Comparison of ENCODE assay signal across 8 cellular contexts in the genomic region with DNA sequence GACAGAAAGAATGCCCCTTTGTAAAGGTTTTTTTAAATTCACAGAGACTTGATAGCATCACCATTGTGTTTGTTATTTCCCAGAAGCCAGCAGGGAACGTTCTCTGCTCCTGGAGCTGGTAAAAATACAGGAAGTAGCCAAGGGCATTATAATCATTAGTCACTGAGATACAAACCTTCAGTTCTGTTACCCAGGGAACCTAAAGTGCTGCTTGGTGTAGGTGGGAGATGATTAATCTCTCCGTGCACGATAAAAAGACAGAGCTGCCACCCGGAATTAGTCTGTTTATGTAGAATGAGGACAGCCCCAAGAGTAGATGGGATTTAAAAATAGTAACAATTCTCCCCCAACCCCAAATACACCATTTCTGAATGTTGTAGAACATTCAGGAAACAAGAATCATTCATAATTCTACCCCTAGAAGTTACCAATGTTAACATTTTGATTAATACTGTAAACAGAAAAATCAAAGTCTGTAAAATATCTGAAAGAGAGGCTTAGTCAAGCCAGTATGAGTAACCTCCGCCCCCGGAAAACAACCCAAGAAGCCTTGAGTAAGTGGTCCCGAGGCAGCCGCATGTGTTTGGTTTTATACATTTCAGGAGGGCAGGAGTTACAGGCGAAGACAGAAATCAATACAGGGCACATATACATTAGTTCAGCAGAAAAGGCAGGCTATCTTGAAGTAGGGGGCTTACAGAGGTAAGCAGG. TPM values are rescaled to one million over a fixed set of nuclear protein-coding genes. Genes with fewer than 3 reads are reported as not detected.
A peak's percentile ranks its signal among the peaks of the same experiment; 100 is the strongest.
DNase-seq lines count a peak whose midpoint lies in the region; ATAC-seq, FAIRE-seq and TF ChIP-seq lines count a peak whose summit lies in the region.

No MANE protein-coding gene starts in this region.

- peaks cover 0 to under 1% (median 0%) of the 10 kb centered on the region in 7 donors for H3K9me3 Mint-ChIP-seq in naive B cell

- peak overlapping the region; percentile 11 to 77 (median 62) for H3K4me3 Mint-ChIP-seq in naive B cell

- H3K4me1 ChIP-seq in heart left ventricle (peaks cover 0 to 22% (median 8%) of the 10 kb centered on the region in 12 donors), stomach smooth muscle (ENCODE audit: control insufficient read depth, insufficient read depth, low read length) (peaks cover 24% of the 10 kb centered on the region)

- H3K27me3 Mint-ChIP-seq in naive B cell = peaks cover 0 to 7% (median 4%) of the 10 kb centered on the region in 3 donors

- H3K27ac ChIP-seq in heart left ventricle (peak overlapping the region in 6 of 12 donors; percentile 15 to 70 (median 40)), stomach smooth muscle (ENCODE audit: low read length) (peak overlapping the region; percentile 71)

- 56 to 63% (median 62%) methylated on average over 9 of the region's 9 CpGs for WGBS in heart left ventricle, 4 donors

- no peak for TF ChIP-seq POLR2A in heart left ventricle (IDR thresholded peaks at IDR 0.05)

- FAIRE-seq in bronchial epithelial cell (lab: Jason Lieb, UNC) = peak; percentile 7

- peak overlapping the region in 1 of 6 donors; percentile 10 for H3K27ac Mint-ChIP-seq in naive B cell

- H3K27me3 ChIP-seq in heart left ventricle (no peaks in the 10 kb centered on the region), bronchial epithelial cell (ENCODE audit: control insufficient read depth, insufficient read depth, low read length) (no peaks in the 10 kb centered on the region), stomach smooth muscle (ENCODE audit: control insufficient read depth in 1 of 2, insufficient read depth in 2 of 2, low read length in 2 of 2) (no peaks in the 10 kb centered on the region)

- H3K36me3 Mint-ChIP-seq in naive B cell = peaks cover 0 to 4% of the 10 kb centered on the region in 2 donors

- TF ChIP-seq CTCF in heart left ventricle (IDR thresholded peaks at IDR 0.05) = no peak
- no peak for TF ChIP-seq CTCF in bronchial epithelial cell (IDR thresholded peaks at IDR 0.05; ENCODE audit: insufficient read depth, low read length, severe bottlenecking)

- peak overlapping the region in 1 of 2 donors; percentile 5 for H3K9ac ChIP-seq in stomach smooth muscle (ENCODE audit: low read length in 2 of 2)

- H3K4me1 Mint-ChIP-seq in naive B cell = peaks cover 0 to 8% (median 7%) of the 10 kb centered on the region in 3 donors

- no peak for DNase-seq in heart left ventricle
- no peak for DNase-seq in Right ventricle myocardium inferior (ENCODE audit: missing footprints)
- DNase-seq in SW480 (ENCODE audit: low spot score) = peak; percentile 52
- peak; percentile 95 for DNase-seq in bronchial epithelial cell (ENCODE audit: low read depth)
- no peak for DNase-seq in naive B cell
- DNase-seq in GM19240 (ENCODE audit: insufficient read length, low spot score) = no peak

- ATAC-seq in heart left ventricle (peak in 3 of 4 donors; percentile 28 to 47 (median 46)), Right ventricle myocardium inferior (no peak), naive B cell (ENCODE audit: low read depth in 2 of 2) (no peak), GM18517 (IDR thresholded peaks at IDR 0.05; ENCODE audit: unreplicated experiment) (no peak)

- no peaks in the 10 kb centered on the region for H3K9me3 ChIP-seq in heart left ventricle
- no peaks in the 10 kb centered on the region for H3K9me3 ChIP-seq in stomach smooth muscle (ENCODE audit: control insufficient read depth in 2 of 2, low read length in 2 of 2)

- H3K4me3 ChIP-seq in heart left ventricle = no peak overlapping the region
- H3K4me3 ChIP-seq in bronchial epithelial cell (ENCODE audit: low read depth, low read length) = no peak overlapping the region
- no peak overlapping the region for H3K4me3 ChIP-seq in stomach smooth muscle (ENCODE audit: low read length in 2 of 2)

- intact Hi-C loops in heart left ventricle (cut with DNase I) (loop anchor here in 6 of 10 donors (2.0 to 10.0 kb wide), 12 partner anchors 45 to 477 kb away; a partner anchor contains a TSS), Right ventricle myocardium inferior (cut with DNase I) (loop anchor here (2.0 to 10.0 kb wide), 4 partner anchors 45 to 177 kb away; a partner anchor contains a TSS)

- H3K36me3 ChIP-seq in heart left ventricle = no peaks in the 10 kb centered on the region
- H3K36me3 ChIP-seq in bronchial epithelial cell (ENCODE audit: control insufficient read depth, insufficient read depth, low read length) = no peaks in the 10 kb centered on the region
- no peaks in the 10 kb centered on the region for H3K36me3 ChIP-seq in stomach smooth muscle (ENCODE audit: control insufficient read depth in 2 of 2, insufficient read depth in 2 of 2, low read length in 2 of 2)

RNA-seq across cellular contexts. Expression of a gene that starts 45.3 kb away (rescaled TPM):
- total RNA-seq in heart left ventricle = 10 to 100 TPM in 2 of 9 donors, 1 to 10 TPM in 7; 6.6 to 19.9 (median 7.8) TPM
- polyA plus RNA-seq in heart left ventricle = 1 to 10 TPM; 2.5 to 5.0 TPM
- total RNA-seq in Right ventricle myocardium inferior = 6.0 TPM
- 7.4 and 7.7 TPM in 2 replicates for total RNA-seq in bronchial epithelial cell
- 10 to 100 TPM; 34.8 to 50.7 (median 40.2) TPM for polyA plus RNA-seq in naive B cell (ENCODE audit: low read depth in 6 of 6)

Comparison
In these comparisons a context has a peak if more than half of its experiments do, and no peak if none do; other contexts are left out.
1. ATAC-seq: peak in heart left ventricle (3 of 4); none in Right ventricle myocardium inferior (single experiment), naive B cell (0 of 2) and GM18517 (single experiment).
2. DNase-seq: peak in SW480 (single experiment) and bronchial epithelial cell (single experiment); none in heart left ventricle (0 of 5), Right ventricle myocardium inferior (single experiment), naive B cell (single experiment) and GM19240 (single experiment).